In the genomic region with DNA sequence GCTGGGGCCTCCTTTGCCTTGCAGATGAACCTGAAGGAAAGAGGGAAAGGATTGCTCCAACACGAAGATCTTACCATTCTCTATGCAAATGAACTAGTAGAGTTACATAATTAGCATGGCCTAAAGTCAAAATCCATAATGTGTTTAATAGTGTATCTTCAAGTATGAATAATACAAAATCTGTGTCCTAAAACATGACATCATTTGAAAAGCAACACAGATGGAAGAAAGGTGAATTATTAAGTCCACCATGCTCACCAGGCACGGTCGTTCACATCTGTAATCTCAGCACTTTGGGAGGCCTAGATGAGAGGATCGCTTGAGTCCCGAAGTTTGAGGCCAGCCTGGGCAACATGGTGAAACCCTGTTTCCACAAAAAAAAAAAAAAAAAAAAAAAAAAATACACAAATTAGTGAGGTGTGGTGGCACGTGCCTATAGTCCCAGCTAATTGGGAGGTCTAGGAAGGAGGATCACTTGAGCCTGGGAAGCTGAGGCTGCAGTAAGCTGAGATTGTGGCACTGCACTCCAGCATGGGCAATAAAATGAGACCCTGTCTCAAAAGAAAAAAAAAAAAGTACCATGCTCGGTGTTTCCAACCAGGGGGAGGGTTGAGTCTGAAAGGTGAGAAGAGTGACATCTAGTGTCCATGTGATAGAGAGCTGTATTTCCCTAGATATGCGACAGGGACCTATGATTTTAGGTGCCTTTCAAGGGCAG, we compare ENCODE assay signal across 9 cellular contexts. TPM values are rescaled to one million over a fixed set of nuclear protein-coding genes. Genes with fewer than 3 reads are reported as not detected.
DNase-seq lines count a peak whose midpoint lies in the region; ATAC-seq and TF ChIP-seq lines count a peak whose summit lies in the region.
"Had no signal": no experiment of that assay in that cellular context is flagged by ENCODE, and none has a peak within 500 bp of the region (broad histone marks: within the 10 kb centered on the region; RNA-seq: fewer than 3 reads in every experiment).

No MANE protein-coding gene starts in this region.

- TF ChIP-seq CTCF in 22Rv1 (IDR thresholded peaks at IDR 0.05) (peak; percentile 81), psoas muscle (IDR thresholded peaks at IDR 0.05) (peak; percentile 57)

- DNase-seq in EH (ENCODE audit: low read depth), result peak; percentile 65
- DNase-seq in NCI-H1092 (lab: John Stamatoyannopoulos, UW), result peak; percentile 9
- no peak for DNase-seq in T-helper 17 cell
- peak; percentile 30 for DNase-seq in fibroblast of the conjunctiva (ENCODE audit: low read depth)
- no peak for DNase-seq in psoas muscle

- H3K4me1 ChIP-seq in psoas muscle, result no peaks in the 10 kb centered on the region

- no peak overlapping the region for H3K4me3 Mint-ChIP-seq in T-helper 17 cell

- peak; percentile 83 for ATAC-seq in T-helper 17 cell
- ATAC-seq in psoas muscle, result peak in 3 of 4 donors; percentile 71 to 81 (median 78)
- no peak for ATAC-seq in GM21515 (IDR thresholded peaks at IDR 0.05; ENCODE audit: unreplicated experiment)
- ATAC-seq in HG02588 (IDR thresholded peaks at IDR 0.05; ENCODE audit: unreplicated experiment), result no peak

- no peaks in the 10 kb centered on the region for H3K27me3 ChIP-seq in psoas muscle (ENCODE audit: insufficient read depth in 3 of 3, low read length in 2 of 3)

- peaks cover 14% of the 10 kb centered on the region for H3K27me3 Mint-ChIP-seq in T-helper 17 cell

- H3K27ac ChIP-seq in 22Rv1 (no peak overlapping the region), psoas muscle (no peak overlapping the region)
- H3K27ac ChIP-seq: epithelial cell of prostate had no signal

- H3K9me3 ChIP-seq in T-helper 17 cell (ENCODE audit: control insufficient read depth, low read length, poor library complexity, severe bottlenecking) (no peaks in the 10 kb centered on the region), psoas muscle (no peaks in the 10 kb centered on the region)

- no peaks in the 10 kb centered on the region for H3K36me3 ChIP-seq in psoas muscle (ENCODE audit: insufficient read depth in 1 of 2, low read depth in 1 of 2)

- no peak overlapping the region for H3K4me3 ChIP-seq in psoas muscle

- peaks cover 3% of the 10 kb centered on the region for H3K36me3 Mint-ChIP-seq in T-helper 17 cell (ENCODE audit: low read depth)

- H3K4me1 Mint-ChIP-seq in T-helper 17 cell, result peaks cover 6% of the 10 kb centered on the region

- intact Hi-C loops in psoas muscle (cut with DNase I), result loop anchor here in 1 of 2 donors (5.0 kb wide), 2 partner anchors 96 to 146 kb away; a partner anchor contains a TSS

- peak overlapping the region; percentile 29 for H3K27ac Mint-ChIP-seq in T-helper 17 cell

- 51 to 57% (median 56%) methylated on average over 8 of the region's 8 CpGs for WGBS in psoas muscle, 3 donors

RNA-seq across cellular contexts. Expression of a gene that starts 6.4 kb away (rescaled TPM):
- total RNA-seq in T-helper 17 cell (under 1 TPM; 0.16 to 0.90 TPM), psoas muscle (under 1 TPM in 1 of 4 donors, not detected in 3; 0.15 TPM)
- under 1 TPM in 2 of 3 donors, not detected in 1; 0.03 to 0.12 TPM for polyA plus RNA-seq in psoas muscle

Comparison
In these comparisons a context has a peak if more than half of its experiments do, and no peak if none do; other contexts are left out.
1. DNase-seq: peak in EH (single experiment), NCI-H1092 (single experiment) and fibroblast of the conjunctiva (single experiment); none in T-helper 17 cell (0 of 3) and psoas muscle (0 of 2).
2. ATAC-seq: peak in T-helper 17 cell (single experiment) and psoas muscle (3 of 4); none in GM21515 (single experiment) and HG02588 (single experiment).